In the genomic region with DNA sequence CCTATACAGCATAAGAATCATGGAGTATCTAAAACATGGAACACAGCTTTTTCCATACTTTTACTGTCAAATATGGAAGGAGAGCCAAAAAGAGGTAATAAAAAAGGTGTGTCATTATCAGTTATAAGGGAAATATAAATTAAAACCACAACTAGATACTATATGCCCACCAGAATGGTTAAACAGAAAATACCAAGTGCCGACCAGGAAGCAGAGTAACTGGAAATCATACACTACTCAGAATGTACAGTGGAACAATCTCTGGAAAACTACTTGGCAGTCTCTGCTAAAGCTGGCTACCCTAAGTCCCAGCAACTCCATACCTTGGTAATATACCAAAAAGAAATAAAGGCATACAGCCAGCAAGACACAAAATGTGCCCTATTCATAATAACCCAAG, we compare ENCODE assay signal across 1 cellular context.
TF ChIP-seq lines count a peak whose summit lies in the region.

No MANE protein-coding gene starts in this region.

TF ChIP-seq in HepG2, 621 proteins besides CTCF, POLR2A, EP300 and RAD21:
- TF ChIP-seq ZNF7 (CRISPR knock-in tag; IDR thresholded peaks at IDR 0.05) (peak; percentile 95), CCAR2 (optimal IDR thresholded peaks at IDR 0.05; ENCODE audit: low read depth, low read length) (no peak), ZNF234 (CRISPR knock-in tag; conservative IDR thresholded peaks at IDR 0.05) (no peak), IRX3 (CRISPR knock-in tag; IDR thresholded peaks at IDR 0.05; ENCODE audit: borderline replicate concordance, low read depth) (no peak), TCF7 (IDR thresholded peaks at IDR 0.05; ENCODE audit: low read depth) (no peak), DNMT1 (CRISPR knock-in tag; IDR thresholded peaks at IDR 0.05) (no peak), MBD4 (IDR thresholded peaks at IDR 0.05; ENCODE audit: borderline replicate concordance, low read length) (0 out of 2 replicates have a peak, but pooled peaks have one; percentile 27), ETV6 (CRISPR knock-in tag; conservative IDR thresholded peaks at IDR 0.05) (no peak), KDM5A (IDR thresholded peaks at IDR 0.05; ENCODE audit: borderline replicate concordance, low read length) (no peak)
- TF ChIP-seq, protein P1, sequence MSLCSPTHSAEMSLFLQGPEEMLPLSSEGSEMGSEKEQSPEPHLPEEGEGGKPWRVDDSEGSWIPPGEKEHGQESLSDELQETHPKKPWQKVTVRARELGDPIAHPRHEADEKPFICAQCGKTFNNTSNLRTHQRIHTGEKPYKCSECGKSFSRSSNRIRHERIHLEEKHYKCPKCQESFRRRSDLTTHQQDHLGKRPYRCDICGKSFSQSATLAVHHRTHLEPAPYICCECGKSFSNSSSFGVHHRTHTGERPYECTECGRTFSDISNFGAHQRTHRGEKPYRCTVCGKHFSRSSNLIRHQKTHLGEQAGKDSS (CRISPR knock-in tag; IDR thresholded peaks at IDR 0.05; ENCODE audit: borderline replicate concordance, low read depth): no peak
- TF ChIP-seq, protein P2, sequence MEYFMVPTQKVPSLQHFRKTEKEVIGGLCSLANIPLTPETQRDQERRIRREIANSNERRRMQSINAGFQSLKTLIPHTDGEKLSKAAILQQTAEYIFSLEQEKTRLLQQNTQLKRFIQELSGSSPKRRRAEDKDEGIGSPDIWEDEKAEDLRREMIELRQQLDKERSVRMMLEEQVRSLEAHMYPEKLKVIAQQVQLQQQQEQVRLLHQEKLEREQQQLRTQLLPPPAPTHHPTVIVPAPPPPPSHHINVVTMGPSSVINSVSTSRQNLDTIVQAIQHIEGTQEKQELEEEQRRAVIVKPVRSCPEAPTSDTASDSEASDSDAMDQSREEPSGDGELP (IDR thresholded peaks at IDR 0.05; ENCODE audit: borderline replicate concordance, low read depth): no peak
TF ChIP-seq in HepG2: peak in this region for 2.
